10 cellular contexts compared by ENCODE assay signal in the genomic region with DNA sequence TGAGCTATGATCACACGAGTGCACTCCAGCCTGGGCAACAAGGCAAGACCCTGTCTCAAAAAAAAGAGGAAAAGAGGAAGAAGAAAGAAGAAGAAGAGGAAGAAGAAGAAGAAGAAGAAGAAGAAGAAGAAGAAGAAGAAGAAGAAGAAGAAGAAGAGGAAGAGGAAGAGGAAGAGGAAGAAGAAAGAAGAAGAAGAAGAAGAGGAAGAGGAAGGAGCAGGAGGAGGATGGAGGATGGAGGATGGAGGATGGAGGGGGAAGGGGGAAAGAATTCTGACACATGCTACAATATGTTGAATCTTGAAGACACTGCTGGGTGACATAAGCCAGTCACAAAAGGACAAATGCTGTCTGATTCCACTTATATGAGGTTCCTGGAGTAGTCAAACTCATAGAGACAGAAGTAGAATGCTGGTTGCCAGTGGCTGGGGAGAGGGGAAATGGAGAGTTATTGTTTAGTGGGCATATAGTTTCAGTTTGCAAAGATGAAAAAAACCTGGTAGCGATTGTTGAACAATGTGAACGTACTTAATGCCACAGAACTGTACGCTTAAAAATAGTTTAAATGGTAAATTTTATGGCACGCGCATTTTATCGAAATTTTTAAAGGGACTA. TPM values are rescaled to one million over a fixed set of nuclear protein-coding genes. Genes with fewer than 3 reads are reported as not detected.
DNase-seq lines count a peak whose midpoint lies in the region; TF ChIP-seq lines count a peak whose summit lies in the region.
"Had no signal": no experiment of that assay in that cellular context is flagged by ENCODE, and none has a peak within 500 bp of the region (broad histone marks: within the 10 kb centered on the region; RNA-seq: fewer than 3 reads in every experiment).

No MANE protein-coding gene starts in this region.

- H3K4me1 Mint-ChIP-seq in stimulated activated naive CD8-positive, alpha-beta T cell treated with anti-CD3 and anti-CD28 coated beads, Interleukin-15, Interleukin-2, amounts not matched to agents 100 ng/mL and 50 ng/mL, for 24 hours (ENCODE audit: low read depth), result peaks cover 54% of the 10 kb centered on the region

- H3K36me3 ChIP-seq in KOPT-K1 (ENCODE audit: insufficient read depth, low read length) (no peaks in the 10 kb centered on the region), WERI-Rb-1 (no peaks in the 10 kb centered on the region)
- H3K36me3 ChIP-seq: BLaER1 had no signal

- TF ChIP-seq CTCF in dorsolateral prefrontal cortex (IDR thresholded peaks at IDR 0.05 in 54 of 56, conservative IDR thresholded peaks at IDR 0.05 in 2 of 56; ENCODE audit: low read depth in 1 of 56, partially characterized antibody in 56 of 56) (no peak), WERI-Rb-1 (IDR thresholded peaks at IDR 0.05; ENCODE audit: low read depth, low read length) (no peak)

- H3K36me3 Mint-ChIP-seq in stimulated activated naive CD8-positive, alpha-beta T cell treated with anti-CD3 and anti-CD28 coated beads, Interleukin-15, Interleukin-2, amounts not matched to agents 100 ng/mL and 50 ng/mL, for 24 hours (ENCODE audit: low read depth), result no peaks in the 10 kb centered on the region

- peaks cover 16% of the 10 kb centered on the region for H3K27me3 Mint-ChIP-seq in stimulated activated naive CD8-positive, alpha-beta T cell treated with anti-CD3 and anti-CD28 coated beads, Interleukin-15, Interleukin-2, amounts not matched to agents 100 ng/mL and 50 ng/mL, for 24 hours

- H3K27me3 ChIP-seq in dorsolateral prefrontal cortex, result peaks cover 0 to 7% (median 0%) of the 10 kb centered on the region in 45 donors
- peaks cover 38% of the 10 kb centered on the region for H3K27me3 ChIP-seq in WERI-Rb-1 (ENCODE audit: insufficient read depth, low read depth, severe bottlenecking)
- H3K27me3 ChIP-seq: BLaER1 had no signal

- peak overlapping the region; percentile 93 for H3K27ac Mint-ChIP-seq in stimulated activated naive CD8-positive, alpha-beta T cell treated with anti-CD3 and anti-CD28 coated beads, Interleukin-15, Interleukin-2, amounts not matched to agents 100 ng/mL and 50 ng/mL, for 24 hours

- no peaks in the 10 kb centered on the region for H3K9me3 Mint-ChIP-seq in stimulated activated naive CD8-positive, alpha-beta T cell treated with anti-CD3 and anti-CD28 coated beads, Interleukin-15, Interleukin-2, amounts not matched to agents 100 ng/mL and 50 ng/mL, for 24 hours

- H3K4me3 Mint-ChIP-seq in stimulated activated naive CD8-positive, alpha-beta T cell treated with anti-CD3 and anti-CD28 coated beads, Interleukin-15, Interleukin-2, amounts not matched to agents 100 ng/mL and 50 ng/mL, for 24 hours, result peak overlapping the region; percentile 86

- H3K4me3 ChIP-seq in dorsolateral prefrontal cortex, result peak overlapping the region in 43 of 59 donors; percentile 10 to 61 (median 35)
- H3K4me3 ChIP-seq in WERI-Rb-1 (ENCODE audit: low read depth, low read length), result no peak overlapping the region
- H3K4me3 ChIP-seq: BLaER1 had no signal

- intact Hi-C loops in dorsolateral prefrontal cortex (cut with DNase I), result loop anchor here (5.0 to 10.0 kb wide), 2 partner anchors 174 to 201 kb away; no protein-coding TSS in a partner anchor

- peak; percentile 14 for DNase-seq in activated CD4-positive, alpha-beta T cell treated with anti-CD3 and anti-CD28 coated beads for 48 hours
- DNase-seq in activated CD4-positive, alpha-beta T cell treated with anti-CD3 and anti-CD28 coated beads for 1 hour, result no peak
- no peak for DNase-seq in dorsolateral prefrontal cortex
- no peak for DNase-seq in WERI-Rb-1
- DNase-seq in NK-92 (lab: John Stamatoyannopoulos, UW; ENCODE audit: unreplicated experiment), result no peak
- no peak for DNase-seq in AG08396 (ENCODE audit: low spot score)

- H3K9me3 ChIP-seq in KOPT-K1 (ENCODE audit: insufficient read depth, low read length, poor library complexity, severe bottlenecking) (no peaks in the 10 kb centered on the region), WERI-Rb-1 (ENCODE audit: severe bottlenecking) (no peaks in the 10 kb centered on the region)
- H3K9me3 ChIP-seq: BLaER1 had no signal

- H3K27ac ChIP-seq in KOPT-K1 (ENCODE audit: low read depth, low read length, poor library complexity, severe bottlenecking), result peak overlapping the region; percentile 46
- H3K27ac ChIP-seq in dorsolateral prefrontal cortex, result peak overlapping the region in 11 of 59 donors; percentile 13 to 77 (median 54)
- H3K27ac ChIP-seq in WERI-Rb-1, result no peak overlapping the region
- H3K27ac ChIP-seq: BLaER1, epithelial cell of prostate had no signal

RNA-seq across cellular contexts. Expression of a gene that starts 47.3 kb away (rescaled TPM):
- 10 to 100 TPM; 17.7 to 56.0 (median 37.2) TPM for total RNA-seq in dorsolateral prefrontal cortex
